1 cellular context compared by ENCODE assay signal in the genomic region with DNA sequence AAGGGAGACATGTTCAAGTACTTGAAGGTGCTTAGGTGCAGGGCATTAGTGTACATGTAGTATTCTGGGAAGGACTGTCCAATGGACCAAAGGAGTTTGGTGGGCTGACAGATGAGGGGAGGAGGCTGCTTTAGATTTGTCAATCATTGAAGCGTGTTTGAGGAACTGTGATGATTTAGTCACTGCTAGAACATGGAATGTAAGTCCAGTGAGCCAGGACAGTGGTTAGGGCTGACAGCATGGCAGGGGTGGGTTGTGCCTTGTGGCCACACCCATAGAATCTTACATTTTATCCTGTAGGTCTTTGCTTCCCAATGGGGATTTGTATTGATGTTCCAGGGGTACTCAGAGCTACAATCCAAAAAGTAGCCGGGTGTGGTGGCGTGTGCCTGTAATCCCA.
TF ChIP-seq lines count a peak whose summit lies in the region.

No MANE protein-coding gene starts in this region.

TF ChIP-seq in IMR-90, 13 proteins besides CTCF, POLR2A, EP300 and RAD21:
- TF ChIP-seq RCOR1 (IDR thresholded peaks at IDR 0.05; ENCODE audit: insufficient replicate concordance, low read length), result no peak
- no peak for TF ChIP-seq USF2 (IDR thresholded peaks at IDR 0.05; ENCODE audit: low read depth, low read length)
